Comparison of ENCODE assay signal across 29 cellular contexts in the genomic region with DNA sequence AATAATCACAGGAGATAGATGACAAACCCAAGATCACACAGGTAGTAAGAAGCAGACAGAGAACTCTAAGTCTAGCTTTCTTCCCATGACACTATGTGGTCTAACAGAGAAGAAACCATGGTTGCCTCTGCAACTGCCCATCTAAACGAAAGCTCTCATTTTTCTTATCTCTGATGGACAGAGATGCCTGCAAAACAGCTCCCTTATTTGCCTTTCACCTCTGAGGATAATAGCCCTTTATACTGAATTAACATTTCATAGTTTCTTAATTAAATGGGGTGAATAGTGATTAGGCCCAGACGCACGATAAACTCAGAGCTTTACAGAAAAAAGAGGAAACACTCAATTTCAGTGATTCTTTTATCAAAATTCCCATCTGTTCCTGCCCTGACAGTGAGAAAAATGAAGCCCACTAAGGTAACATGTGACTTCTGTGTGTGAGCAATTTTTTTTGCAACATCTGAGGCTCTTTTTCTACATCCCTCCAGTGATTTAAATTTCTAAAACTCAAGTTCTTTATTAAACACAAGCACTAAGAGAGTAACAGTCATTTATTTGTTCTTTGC. TPM values are rescaled to one million over a fixed set of nuclear protein-coding genes. Genes with fewer than 3 reads are reported as not detected.
A peak's percentile ranks its signal among the peaks of the same experiment; 100 is the strongest.
DNase-seq lines count a peak whose midpoint lies in the region; ATAC-seq and TF ChIP-seq lines count a peak whose summit lies in the region.
"Had no signal": no experiment of that assay in that cellular context is flagged by ENCODE, and none has a peak within 500 bp of the region (broad histone marks: within the 10 kb centered on the region; RNA-seq: fewer than 3 reads in every experiment).

No MANE protein-coding gene starts in this region.

- no peak for TF ChIP-seq CTCF in heart left ventricle (IDR thresholded peaks at IDR 0.05)
- no peak for TF ChIP-seq CTCF in lower lobe of right lung (IDR thresholded peaks at IDR 0.05)
- no peak for TF ChIP-seq CTCF in upper lobe of right lung (IDR thresholded peaks at IDR 0.05)
- TF ChIP-seq CTCF in BE2C (IDR thresholded peaks at IDR 0.05; ENCODE audit: low read depth, low read length), result no peak

- H3K4me1 ChIP-seq in heart left ventricle (peaks cover 0 to 42% (median 2%) of the 10 kb centered on the region in 12 donors), right cardiac atrium (ENCODE audit: control insufficient read depth, insufficient read depth, low read length) (no peaks in the 10 kb centered on the region), lower lobe of right lung (peaks cover 20% of the 10 kb centered on the region), upper lobe of right lung (peaks cover 12% of the 10 kb centered on the region), BE2C (no peaks in the 10 kb centered on the region)
- H3K4me1 ChIP-seq: A549, ascending aorta, psoas muscle had no signal

- intact Hi-C loops in heart left ventricle (cut with DNase I) (no loop called here), right cardiac atrium (cut with DNase I) (no loop called here), lower lobe of right lung (cut with DNase I) (no loop called here), upper lobe of right lung (cut with DNase I) (no loop called here)

- no peaks in the 10 kb centered on the region for H3K36me3 ChIP-seq in heart left ventricle
- H3K36me3 ChIP-seq in lower lobe of right lung, result no peaks in the 10 kb centered on the region
- H3K36me3 ChIP-seq in upper lobe of right lung, result no peaks in the 10 kb centered on the region
- H3K36me3 ChIP-seq in BE2C, result no peaks in the 10 kb centered on the region
- H3K36me3 ChIP-seq: ascending aorta had no signal

- DNase-seq in heart left ventricle (no peak), right cardiac atrium (no peak), OCI-M1 (lab: John Stamatoyannopoulos, UW) (peak; percentile 80), lower lobe of right lung (no peak), upper lobe of right lung (no peak), ACHN (no peak), BE2C (no peak)
- DNase-seq: activated B cell treated with CpG ODN at 0.5 μM for 24 hours; activated CD4-positive, alpha-beta memory T cell treated with anti-CD3 and anti-CD28 coated beads, Interleukin-2, amount 10 ng/mL, durations not matched to agents 7 days and 5 days; activated naive CD4-positive, alpha-beta T cell treated with anti-CD3 and anti-CD28 coated beads, Interleukin-2, amount 50 U/mL, for 16 hours; activated T-cell treated with anti-CD3 and anti-CD28 coated beads, Interleukin-2, amount 50 U/mL, for 4 hours; DMS53; NCI-H1092 treated with DMSO at 0.1 percent for 48 hours; NCI-H2081; NCI-H446; psoas muscle; SK-N-SH; substantia nigra had no signal

- H3K27me3 ChIP-seq in heart left ventricle, result no peaks in the 10 kb centered on the region
- no peaks in the 10 kb centered on the region for H3K27me3 ChIP-seq in right cardiac atrium (ENCODE audit: control insufficient read depth, insufficient read depth)
- H3K27me3 ChIP-seq in lower lobe of right lung (ENCODE audit: low read depth), result no peaks in the 10 kb centered on the region
- no peaks in the 10 kb centered on the region for H3K27me3 ChIP-seq in upper lobe of right lung
- H3K27me3 ChIP-seq in BE2C, result peaks cover 26% of the 10 kb centered on the region
- H3K27me3 ChIP-seq: ascending aorta had no signal

- ATAC-seq in heart left ventricle, result no peak
- no peak for ATAC-seq in right cardiac atrium
- ATAC-seq in lower lobe of right lung, result no peak
- no peak for ATAC-seq in upper lobe of right lung
- no peak for ATAC-seq in GM18861 (IDR thresholded peaks at IDR 0.05; ENCODE audit: unreplicated experiment)
- ATAC-seq: A549, esophagus mucosa, psoas muscle had no signal

- no peak for TF ChIP-seq POLR2A in heart left ventricle (IDR thresholded peaks at IDR 0.05)

- no peak overlapping the region for H3K4me3 ChIP-seq in heart left ventricle
- no peak overlapping the region for H3K4me3 ChIP-seq in right cardiac atrium (ENCODE audit: low read length)
- no peak overlapping the region for H3K4me3 ChIP-seq in lower lobe of right lung
- no peak overlapping the region for H3K4me3 ChIP-seq in upper lobe of right lung
- no peak overlapping the region for H3K4me3 ChIP-seq in BE2C (ENCODE audit: low read depth, low read length)
- H3K4me3 ChIP-seq: A549 had no signal

- no peaks in the 10 kb centered on the region for H3K9me3 ChIP-seq in heart left ventricle
- no peaks in the 10 kb centered on the region for H3K9me3 ChIP-seq in right cardiac atrium (ENCODE audit: control insufficient read depth, low read length)
- H3K9me3 ChIP-seq in lower lobe of right lung, result no peaks in the 10 kb centered on the region
- H3K9me3 ChIP-seq in upper lobe of right lung, result no peaks in the 10 kb centered on the region
- H3K9me3 ChIP-seq in BE2C, result no peaks in the 10 kb centered on the region
- H3K9me3 ChIP-seq: A549, ascending aorta, psoas muscle, SK-N-SH had no signal

- in situ Hi-C loops in ACHN (cut with HindIII; ENCODE audit: low pct_ligation_motif_present, low pct_unique_long_range_greater_than_20kb, low sequenced_read_pairs), result no loop called here

- peak overlapping the region in 11 of 12 donors; percentile 5 to 98 (median 80) for H3K27ac ChIP-seq in heart left ventricle
- no peak overlapping the region for H3K27ac ChIP-seq in right cardiac atrium (ENCODE audit: low read length)
- peak overlapping the region; percentile 79 for H3K27ac ChIP-seq in lower lobe of right lung
- H3K27ac ChIP-seq in upper lobe of right lung, result peak overlapping the region; percentile 80
- H3K27ac ChIP-seq: A549, ascending aorta, RWPE1 had no signal

- WGBS in heart left ventricle, 4 donors, result 51 to 74% (median 69%) methylated on average over 3 of the region's 3 CpGs
- WGBS in right cardiac atrium, result 63% methylated on average over 3 of the region's 3 CpGs

RNA-seq across cellular contexts. Expression of a gene that starts 24.6 kb away (rescaled TPM):
- total RNA-seq in heart left ventricle, result not detected
- under 1 TPM in 1 of 2 donors, not detected in 1; 0.01 TPM for polyA plus RNA-seq in heart left ventricle
- not detected for total RNA-seq in right cardiac atrium
- polyA plus RNA-seq in right cardiac atrium, result not detected
- total RNA-seq in lower lobe of right lung, result 0.09 TPM
- total RNA-seq in upper lobe of right lung, result 0.14 TPM
- not detected for polyA plus RNA-seq in BE2C (2012; ENCODE audit: insufficient read depth, insufficient read length, low read depth)
- total RNA-seq: activated B cell treated with CpG ODN at 0.5 μM for 24 hours; activated CD4-positive, alpha-beta memory T cell treated with anti-CD3 and anti-CD28 coated beads, Interleukin-2, amount 10 ng/mL, durations not matched to agents 7 days and 5 days; HT1080; LHCN-M2; psoas muscle had no signal
- polyA plus RNA-seq: CD14-positive monocyte, SK-N-SH had no signal

RNA-seq across cellular contexts. Expression of a gene that starts 35.6 kb away (rescaled TPM):
- total RNA-seq in heart left ventricle, result not detected
- not detected for polyA plus RNA-seq in heart left ventricle
- not detected for total RNA-seq in right cardiac atrium
- not detected for polyA plus RNA-seq in right cardiac atrium
- total RNA-seq in lower lobe of right lung, result not detected
- total RNA-seq in upper lobe of right lung, result not detected
- 0.51 TPM for polyA plus RNA-seq in BE2C (2012; ENCODE audit: insufficient read depth, insufficient read length, low read depth)
- total RNA-seq: activated B cell treated with CpG ODN at 0.5 μM for 24 hours; activated CD4-positive, alpha-beta memory T cell treated with anti-CD3 and anti-CD28 coated beads, Interleukin-2, amount 10 ng/mL, durations not matched to agents 7 days and 5 days; activated T-cell treated with anti-CD3 and anti-CD28 coated beads, Interleukin-2, amount 50 U/mL, for 4 hours; ascending aorta; esophagus mucosa; H1; HT1080; LHCN-M2; mononuclear cell; psoas muscle; T-helper 2 cell treated with Interferon-gamma antibody and Interleukin-4, amounts not matched to agents 100 ng/mL and 5 ng/mL, for 36 hours had no signal
- polyA plus RNA-seq: A549, CD14-positive monocyte, H1, psoas muscle, SK-N-SH had no signal

RNA-seq across cellular contexts. Expression of a gene that starts 52.3 kb away (rescaled TPM):
- under 1 TPM in 1 of 9 donors, not detected in 8; 0.29 TPM for total RNA-seq in heart left ventricle
- polyA plus RNA-seq in heart left ventricle, result not detected
- total RNA-seq in right cardiac atrium, result under 1 TPM in 2 of 4 donors, not detected in 2; 0.06 to 0.08 TPM
- not detected for polyA plus RNA-seq in right cardiac atrium
- total RNA-seq in lower lobe of right lung, result 0.18 TPM
- not detected for total RNA-seq in upper lobe of right lung
- not detected for polyA plus RNA-seq in BE2C (2012; ENCODE audit: insufficient read depth, insufficient read length, low read depth)
- total RNA-seq: activated CD4-positive, alpha-beta memory T cell treated with anti-CD3 and anti-CD28 coated beads, Interleukin-2, amount 10 ng/mL, durations not matched to agents 7 days and 5 days; activated T-cell treated with anti-CD3 and anti-CD28 coated beads, Interleukin-2, amount 50 U/mL, for 4 hours; ascending aorta; HT1080; LHCN-M2; mononuclear cell; psoas muscle had no signal
- polyA plus RNA-seq: CD14-positive monocyte, psoas muscle, SK-N-SH had no signal
